ENCODE assay signal across 18 cellular contexts in the genomic region with DNA sequence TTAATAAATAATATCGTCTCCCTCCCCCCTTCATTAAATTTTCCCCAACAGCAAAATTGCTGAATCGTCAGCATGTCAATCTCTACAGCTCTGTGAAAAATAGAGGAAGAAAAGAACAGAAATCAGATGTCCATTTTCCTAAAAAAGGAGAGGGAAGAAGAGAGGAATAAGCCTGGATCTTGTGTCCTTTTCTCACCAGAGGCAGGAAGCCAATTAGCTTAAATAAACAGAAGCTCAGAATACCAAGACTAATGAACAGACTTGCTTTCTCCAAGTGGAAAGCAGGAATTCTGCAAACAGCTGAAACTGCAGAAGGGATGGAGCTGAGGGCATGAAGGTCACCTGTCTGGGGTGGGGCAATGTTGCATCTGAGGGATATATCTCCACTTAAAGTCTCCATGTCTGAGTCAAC.
DNase-seq lines count a peak whose midpoint lies in the region; ATAC-seq lines count a peak whose summit lies in the region.
"Had no signal": no experiment of that assay in that cellular context is flagged by ENCODE, and none has a peak within 500 bp of the region (broad histone marks: within the 10 kb centered on the region; RNA-seq: fewer than 3 reads in every experiment).

No MANE protein-coding gene starts in this region.

- no peaks in the 10 kb centered on the region for H3K79me1 ChIP-seq in mesendoderm (ENCODE audit: low read length)

- H3K9ac ChIP-seq in endocrine pancreas (ENCODE audit: control insufficient read depth, insufficient read depth, low read length): no peak overlapping the region
- H3K9ac ChIP-seq in mesendoderm (ENCODE audit: low read length): no peak overlapping the region

- no peak overlapping the region for H3K4ac ChIP-seq in mesendoderm (ENCODE audit: low read depth, low read length)

- no peaks in the 10 kb centered on the region for H3K9me3 Mint-ChIP-seq in activated CD4-positive, alpha-beta T cell treated with anti-CD3 and anti-CD28 coated beads, Interleukin-2, amount 10 ng/mL, durations not matched to agents 24 days and 14 days

- no peak overlapping the region for H3K18ac ChIP-seq in mesendoderm (ENCODE audit: low read length)

- H3K36me3 Mint-ChIP-seq in activated CD4-positive, alpha-beta T cell treated with anti-CD3 and anti-CD28 coated beads, Interleukin-2, amount 10 ng/mL, durations not matched to agents 24 days and 14 days (ENCODE audit: low read depth): no peaks in the 10 kb centered on the region
- H3K36me3 Mint-ChIP-seq: activated naive CD8-positive, alpha-beta T cell treated with anti-CD3 and anti-CD28 coated beads, Interleukin-2, amount 10 ng/mL, durations not matched to agents 7 days and 5 days had no signal

- no peaks in the 10 kb centered on the region for H3K27me3 ChIP-seq in endocrine pancreas (ENCODE audit: control insufficient read depth, insufficient read depth, low read length)
- H3K27me3 ChIP-seq in mesendoderm (ENCODE audit: insufficient read depth, low read length, poor library complexity): no peaks in the 10 kb centered on the region
- H3K27me3 ChIP-seq in right cardiac atrium (ENCODE audit: control insufficient read depth, insufficient read depth): no peaks in the 10 kb centered on the region
- H3K27me3 ChIP-seq: esophagus muscularis mucosa, testis had no signal

- H3K4me2 ChIP-seq in mesendoderm (ENCODE audit: low read length): no peak overlapping the region

- no peaks in the 10 kb centered on the region for H3K79me2 ChIP-seq in mesendoderm (ENCODE audit: control insufficient read depth, insufficient read depth, low read length)

- no peak overlapping the region for H2BK15ac ChIP-seq in mesendoderm (replicated peaks; ENCODE audit: low read depth)

- H4K5ac ChIP-seq in mesendoderm (ENCODE audit: low read length): no peak overlapping the region

- peaks cover 4% of the 10 kb centered on the region for H3K4me1 ChIP-seq in endocrine pancreas (ENCODE audit: control insufficient read depth, insufficient read depth, low read length)
- H3K4me1 ChIP-seq in mesendoderm (ENCODE audit: control insufficient read depth, low read depth, low read length): no peaks in the 10 kb centered on the region
- H3K4me1 ChIP-seq in right cardiac atrium (ENCODE audit: control insufficient read depth, insufficient read depth, low read length): no peaks in the 10 kb centered on the region
- H3K4me1 ChIP-seq: esophagus muscularis mucosa, testis had no signal

- in situ Hi-C loops in ACHN (cut with HindIII; ENCODE audit: low pct_ligation_motif_present, low pct_unique_long_range_greater_than_20kb, low sequenced_read_pairs): no loop called here

- no peak overlapping the region for H3K27ac Mint-ChIP-seq in activated CD4-positive, alpha-beta T cell treated with anti-CD3 and anti-CD28 coated beads, Interleukin-2, amount 10 ng/mL, durations not matched to agents 24 days and 14 days
- H3K27ac Mint-ChIP-seq: activated naive CD8-positive, alpha-beta T cell treated with anti-CD3 and anti-CD28 coated beads, Interleukin-2, amount 10 ng/mL, durations not matched to agents 7 days and 5 days had no signal

- H3K27ac ChIP-seq in mesendoderm (ENCODE audit: low read depth, low read length) (no peak overlapping the region), right cardiac atrium (ENCODE audit: low read length) (no peak overlapping the region)
- H3K27ac ChIP-seq: esophagus muscularis mucosa, testis had no signal

- no peaks in the 10 kb centered on the region for H3K36me3 ChIP-seq in endocrine pancreas (ENCODE audit: control insufficient read depth, insufficient read depth, low read length)
- H3K36me3 ChIP-seq in mesendoderm (ENCODE audit: control insufficient read depth, insufficient read depth, low read length): no peaks in the 10 kb centered on the region
- H3K36me3 ChIP-seq: esophagus muscularis mucosa had no signal

- ATAC-seq in GM18858 (IDR thresholded peaks at IDR 0.05; ENCODE audit: unreplicated experiment) (no peak), right cardiac atrium (no peak), GM19395 (IDR thresholded peaks at IDR 0.05; ENCODE audit: unreplicated experiment) (no peak)

- H3K4me3 ChIP-seq in endocrine pancreas (ENCODE audit: control insufficient read depth, insufficient read depth, low read length) (peak overlapping the region; percentile 68), mesendoderm (ENCODE audit: low read length) (no peak overlapping the region), right cardiac atrium (ENCODE audit: low read length) (no peak overlapping the region)
- H3K4me3 ChIP-seq: esophagus muscularis mucosa, lung, testis had no signal

- H3K9me3 ChIP-seq in endocrine pancreas (ENCODE audit: control insufficient read depth, low read length): no peaks in the 10 kb centered on the region
- H3K9me3 ChIP-seq in right cardiac atrium (ENCODE audit: control insufficient read depth, low read length): no peaks in the 10 kb centered on the region
- H3K9me3 ChIP-seq: testis had no signal

- no peaks in the 10 kb centered on the region for H3K27me3 Mint-ChIP-seq in activated CD4-positive, alpha-beta T cell treated with anti-CD3 and anti-CD28 coated beads, Interleukin-2, amount 10 ng/mL, durations not matched to agents 24 days and 14 days
- H3K27me3 Mint-ChIP-seq: activated naive CD8-positive, alpha-beta T cell treated with anti-CD3 and anti-CD28 coated beads, Interleukin-2, amount 10 ng/mL, durations not matched to agents 7 days and 5 days had no signal

- no peak overlapping the region for H2BK120ac ChIP-seq in mesendoderm (ENCODE audit: low read depth, low read length)

- WGBS in mesendoderm (ENCODE audit: extremely low coverage, insufficient coverage, low lambda C conversion rate): no CpG with 5 or more reads among the region's 2 CpGs
- 73% methylated on average over 2 of the region's 2 CpGs for WGBS in right cardiac atrium

- H3K4me3 Mint-ChIP-seq in activated CD4-positive, alpha-beta T cell treated with anti-CD3 and anti-CD28 coated beads, Interleukin-2, amount 10 ng/mL, durations not matched to agents 24 days and 14 days: no peak overlapping the region
- H3K4me3 Mint-ChIP-seq: activated naive CD8-positive, alpha-beta T cell treated with anti-CD3 and anti-CD28 coated beads, Interleukin-2, amount 10 ng/mL, durations not matched to agents 7 days and 5 days had no signal

- no peak overlapping the region for H2AK5ac ChIP-seq in mesendoderm (ENCODE audit: low read length)

- H3K4me1 Mint-ChIP-seq in activated CD4-positive, alpha-beta T cell treated with anti-CD3 and anti-CD28 coated beads, Interleukin-2, amount 10 ng/mL, durations not matched to agents 24 days and 14 days: no peaks in the 10 kb centered on the region
- H3K4me1 Mint-ChIP-seq: activated naive CD8-positive, alpha-beta T cell treated with anti-CD3 and anti-CD28 coated beads, Interleukin-2, amount 10 ng/mL, durations not matched to agents 7 days and 5 days had no signal

- no peak overlapping the region for H3K56ac ChIP-seq in mesendoderm (ENCODE audit: low read length)

- H4K8ac ChIP-seq in mesendoderm (ENCODE audit: low read depth, low read length): no peak overlapping the region

- H3K23ac ChIP-seq in mesendoderm (ENCODE audit: low read length): no peak overlapping the region

- no peak overlapping the region for H2BK5ac ChIP-seq in mesendoderm (ENCODE audit: low read length)

- DNase-seq in ACHN (peak; percentile 21), NCI-H1694 treated with DMSO at 0.1 percent for 48 hours (lab: John Stamatoyannopoulos, UW) (peak; percentile 11), mesendoderm (peak; percentile 62), right cardiac atrium (no peak)
- DNase-seq in activated CD4-positive, alpha-beta T cell treated with anti-CD3 and anti-CD28 coated beads, Interleukin-2, amount 10 ng/mL, durations not matched to agents 24 days and 14 days: no peak
- DNase-seq: activated CD4-positive, CD25-positive, alpha-beta regulatory T cell; activated CD8-positive, alpha-beta memory T cell treated with anti-CD3 and anti-CD28 coated beads, Interleukin-2, amount 50 U/mL, for 48 hours; activated naive CD8-positive, alpha-beta T cell treated with anti-CD3 and anti-CD28 coated beads, Interleukin-2, amount 10 ng/mL, durations not matched to agents 7 days and 5 days; COR-L47; NCI-H1105; posterior cingulate gyrus; stimulated activated CD4-positive, alpha-beta T cell treated with anti-CD3 and anti-CD28 coated beads, Interleukin-15, amount 100 ng/mL, for 24 hours had no signal

- intact Hi-C loops in activated CD4-positive, alpha-beta T cell treated with anti-CD3 and anti-CD28 coated beads, Interleukin-2, amount 10 ng/mL, durations not matched to agents 24 days and 14 days (cut with micrococcal nuclease): no loop called here
- intact Hi-C loops in right cardiac atrium (cut with DNase I): no loop called here

Comparison
In these comparisons a context has a peak if more than half of its experiments do, and no peak if none do; other contexts are left out.
1. DNase-seq: peak in ACHN (single experiment), NCI-H1694 treated with DMSO at 0.1 percent for 48 hours (single experiment) and mesendoderm (single experiment); none in activated CD4-positive, alpha-beta T cell treated with anti-CD3 and anti-CD28 coated beads, Interleukin-2, amount 10 ng/mL, durations not matched to agents 24 days and 14 days (single experiment) and right cardiac atrium (0 of 3).